ENCODE assay signal across 11 cellular contexts in the genomic region with DNA sequence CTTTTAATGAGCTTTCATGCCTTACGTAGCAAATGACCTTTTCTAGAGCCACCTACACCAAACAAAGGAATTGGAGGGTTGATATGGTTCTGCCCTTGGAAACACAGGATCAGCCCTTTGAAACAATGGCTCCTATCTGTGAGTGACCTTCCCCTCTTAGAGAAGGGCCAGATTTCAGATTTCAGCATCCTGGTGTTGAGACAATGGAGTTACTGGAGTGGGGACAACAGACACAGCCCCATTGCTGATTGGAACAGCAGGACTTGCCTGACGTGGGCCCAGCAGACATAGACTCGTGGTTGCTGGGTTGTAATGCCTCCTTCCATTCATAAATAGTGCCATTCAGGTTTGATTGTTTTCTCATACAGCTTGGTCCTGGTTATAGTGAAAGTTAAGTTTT.
A peak's percentile ranks its signal among the peaks of the same experiment; 100 is the strongest.
DNase-seq lines count a peak whose midpoint lies in the region; TF ChIP-seq lines count a peak whose summit lies in the region.
"Had no signal": no experiment of that assay in that cellular context is flagged by ENCODE, and none has a peak within 500 bp of the region (broad histone marks: within the 10 kb centered on the region; RNA-seq: fewer than 3 reads in every experiment).

No MANE protein-coding gene starts in this region.

- WGBS in smooth muscle cell (ENCODE audit: low lambda C conversion rate), result 45% methylated on average over 3 of the region's 3 CpGs

- H3K36me3 ChIP-seq in HUES48 (ENCODE audit: control insufficient read depth, insufficient read depth, low read length), result no peaks in the 10 kb centered on the region
- H3K36me3 ChIP-seq in smooth muscle cell (ENCODE audit: low read depth), result no peaks in the 10 kb centered on the region
- H3K36me3 ChIP-seq: ovary had no signal

- no peak overlapping the region for H2AFZ ChIP-seq in smooth muscle cell (ENCODE audit: low read depth)

- no peaks in the 10 kb centered on the region for H3K79me2 ChIP-seq in smooth muscle cell (ENCODE audit: low read depth)

- H3K27ac ChIP-seq in HUES48 (ENCODE audit: low read depth, low read length), result peak overlapping the region; percentile 80
- H3K27ac ChIP-seq in coronary artery, result peak overlapping the region; percentile 33 to 86
- H3K27ac ChIP-seq in smooth muscle cell (ENCODE audit: low read depth), result peak overlapping the region; percentile 11

- H3K9ac ChIP-seq in HUES48 (ENCODE audit: low read depth, low read length) (no peak overlapping the region; the same call in 1 of the 2 replicates), smooth muscle cell (ENCODE audit: low read depth) (no peak overlapping the region)

- DNase-seq in coronary artery (ENCODE audit: low spot score) (no peak), lung microvascular endothelial cell (ENCODE audit: low read depth in 2 of 2) (peak; percentile 45 to 47), smooth muscle cell (lab: John Stamatoyannopoulos, UW; ENCODE audit: unreplicated experiment) (no peak), NCI-H1105 treated with DMSO at 0.1 percent for 48 hours (lab: John Stamatoyannopoulos, UW) (no peak), nucleus accumbens (lab: John Stamatoyannopoulos, UW) (no peak), posterior vena cava (ENCODE audit: low spot score) (no peak), NCI-H2171 (lab: John Stamatoyannopoulos, UW) (no peak)
- DNase-seq: NCI-H1417, NCI-H510A, ovary had no signal

- H3K27me3 ChIP-seq in HUES48 (ENCODE audit: control insufficient read depth, insufficient read depth, low read length) (no peaks in the 10 kb centered on the region), smooth muscle cell (ENCODE audit: low read depth) (no peaks in the 10 kb centered on the region)
- H3K27me3 ChIP-seq: ovary had no signal

- H3K9me3 ChIP-seq in HUES48 (ENCODE audit: control insufficient read depth, insufficient read depth, low read length) (no peaks in the 10 kb centered on the region), smooth muscle cell (replicated peaks; ENCODE audit: low read depth) (no peaks in the 10 kb centered on the region)
- H3K9me3 ChIP-seq: ovary had no signal

- intact Hi-C loops in posterior vena cava (cut with DNase I), result no loop called here

- H3F3A ChIP-seq in smooth muscle cell (ENCODE audit: low read depth), result peaks cover 5% of the 10 kb centered on the region

- H3K4me1 ChIP-seq in HUES48 (ENCODE audit: control insufficient read depth, insufficient read depth, low read length) (peaks cover 35% of the 10 kb centered on the region), smooth muscle cell (ENCODE audit: low read depth) (peaks cover 23% of the 10 kb centered on the region)

- no peaks in the 10 kb centered on the region for H4K20me1 ChIP-seq in smooth muscle cell (ENCODE audit: low read depth)

- TF ChIP-seq CTCF in coronary artery (IDR thresholded peaks at IDR 0.05) (no peak), smooth muscle cell (IDR thresholded peaks at IDR 0.05; ENCODE audit: borderline replicate concordance, insufficient read depth, poor library complexity, severe bottlenecking) (no peak)

- no peak overlapping the region for H3K4me3 ChIP-seq in HUES48 (ENCODE audit: low read depth, low read length)
- H3K4me3 ChIP-seq in coronary artery, result peak overlapping the region; percentile 20
- H3K4me3 ChIP-seq in smooth muscle cell, result no peak overlapping the region
- H3K4me3 ChIP-seq: ovary had no signal

- H3K4me2 ChIP-seq in smooth muscle cell, result peak overlapping the region; percentile 36

Comparison
In these comparisons a context has a peak if more than half of its experiments do, and no peak if none do; other contexts are left out.
1. H3K27ac ChIP-seq: peak in every context shown above with its lines; median percentile 80 in HUES48; 60 in coronary artery; 11 in smooth muscle cell.
2. DNase-seq: peak in lung microvascular endothelial cell (2 of 2); none in coronary artery (single experiment), smooth muscle cell (single experiment), NCI-H1105 treated with DMSO at 0.1 percent for 48 hours (single experiment), nucleus accumbens (0 of 56), posterior vena cava (single experiment) and NCI-H2171 (single experiment).